ENCODE assay signal across 1 cellular context in the genomic region with DNA sequence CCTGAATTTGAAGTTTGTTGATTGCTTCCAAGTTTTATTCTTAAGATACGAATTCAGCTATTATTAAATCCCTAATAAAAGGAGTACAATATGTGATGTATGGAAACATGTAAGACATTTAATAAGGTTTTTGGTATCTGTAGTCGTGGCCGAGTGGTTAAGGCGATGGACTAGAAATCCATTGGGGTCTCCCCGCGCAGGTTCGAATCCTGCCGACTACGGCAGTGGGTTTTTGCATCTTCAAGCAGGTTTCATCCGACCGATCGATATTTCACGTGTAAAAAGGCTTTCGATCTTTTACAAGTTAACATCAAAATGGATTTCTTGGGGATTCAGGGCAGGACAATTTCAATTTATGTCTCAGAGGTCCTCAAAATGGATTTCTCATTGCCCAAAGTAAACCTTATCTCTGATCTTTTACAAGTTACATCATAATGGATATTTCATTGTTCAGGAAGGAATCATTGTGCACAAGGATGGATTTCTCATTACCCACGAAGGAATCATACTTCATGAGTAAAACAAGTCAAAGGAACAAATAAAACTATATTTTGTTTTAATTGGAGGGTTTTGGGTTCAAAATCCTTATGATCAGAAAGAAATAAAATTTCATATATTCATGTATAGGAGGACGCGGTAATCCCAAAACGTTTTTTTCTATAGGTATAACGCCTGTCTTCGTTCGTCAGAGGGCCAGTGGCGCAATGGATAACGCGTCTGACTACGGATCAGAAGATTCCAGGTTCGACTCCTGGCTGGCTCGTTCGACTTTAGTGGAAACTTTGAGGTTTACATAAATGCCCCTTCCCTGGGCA.
TF ChIP-seq lines count a peak whose summit lies in the region.

No MANE protein-coding gene starts in this region.

TF ChIP-seq in HepG2, 621 proteins besides CTCF, POLR2A, EP300 and RAD21 (continued from another document and continues in another):
- TF ChIP-seq SP140L (CRISPR knock-in tag; IDR thresholded peaks at IDR 0.05; ENCODE audit: borderline replicate concordance) (0 out of 2 replicates have a peak, but pooled peaks have one; percentile 17), ZBTB20 (CRISPR knock-in tag; IDR thresholded peaks at IDR 0.05; ENCODE audit: borderline replicate concordance, low read depth) (peak; percentile 94; the same call in 1 of the 2 replicates), PHF8 (CRISPR knock-in tag; IDR thresholded peaks at IDR 0.05) (peak; percentile 34; the same call in 1 of the 2 replicates), ZNF512B (CRISPR knock-in tag; IDR thresholded peaks at IDR 0.05; ENCODE audit: borderline replicate concordance) (no peak), GFI1 (CRISPR knock-in tag; IDR thresholded peaks at IDR 0.05; ENCODE audit: borderline replicate concordance) (peak; percentile 55; the same call in 1 of the 2 replicates), ZSCAN29 (CRISPR knock-in tag; conservative IDR thresholded peaks at IDR 0.05) (peak; percentile 91), ZNF441 (CRISPR knock-in tag; IDR thresholded peaks at IDR 0.05; ENCODE audit: borderline replicate concordance) (no peak), KAT8 (CRISPR knock-in tag; IDR thresholded peaks at IDR 0.05) (peak; percentile 69), SMAD3 (CRISPR knock-in tag; IDR thresholded peaks at IDR 0.05) (peak; percentile 39), DRAP1 (CRISPR knock-in tag; IDR thresholded peaks at IDR 0.05) (peak; percentile 67), ZNF652 (CRISPR knock-in tag; IDR thresholded peaks at IDR 0.05; ENCODE audit: borderline replicate concordance, low read depth) (no peak), ATAD3A (CRISPR knock-in tag; IDR thresholded peaks at IDR 0.05) (no peak), HMG20A (CRISPR knock-in tag; IDR thresholded peaks at IDR 0.05; ENCODE audit: borderline replicate concordance) (peak; percentile 25; the same call in 1 of the 2 replicates), ZBTB33 (CRISPR knock-in tag; IDR thresholded peaks at IDR 0.05) (0 out of 2 replicates have a peak, but pooled peaks have one; percentile 34), MAX (IDR thresholded peaks at IDR 0.05) (0 out of 2 replicates have a peak, but pooled peaks have one; percentile 21), ZNF383 (CRISPR knock-in tag; IDR thresholded peaks at IDR 0.05; ENCODE audit: borderline replicate concordance) (0 out of 2 replicates have a peak, but pooled peaks have one; percentile 83), HDAC2 (CRISPR knock-in tag; IDR thresholded peaks at IDR 0.05) (peak; percentile 68), KLF6 (CRISPR knock-in tag; IDR thresholded peaks at IDR 0.05) (peak; percentile 62), REXO4 (CRISPR knock-in tag; IDR thresholded peaks at IDR 0.05; ENCODE audit: borderline replicate concordance) (no peak), ZNF792 (CRISPR knock-in tag; IDR thresholded peaks at IDR 0.05) (peak; percentile 64), ZNF432 (CRISPR knock-in tag; IDR thresholded peaks at IDR 0.05; ENCODE audit: borderline replicate concordance) (no peak), REPIN1 (CRISPR knock-in tag; IDR thresholded peaks at IDR 0.05; ENCODE audit: borderline replicate concordance, low read depth) (peak; percentile 43; the same call in 1 of the 2 replicates), ZSCAN9 (CRISPR knock-in tag; IDR thresholded peaks at IDR 0.05; ENCODE audit: borderline replicate concordance) (peak; percentile 72; the same call in 1 of the 2 replicates), ZGPAT (CRISPR knock-in tag; IDR thresholded peaks at IDR 0.05) (peak; percentile 93), ZNF543 (CRISPR knock-in tag; IDR thresholded peaks at IDR 0.05) (no peak), ZBTB43 (CRISPR knock-in tag; conservative IDR thresholded peaks at IDR 0.05) (peak; percentile 35; the same call in 1 of the 2 replicates)
- TF ChIP-seq, protein P1, sequence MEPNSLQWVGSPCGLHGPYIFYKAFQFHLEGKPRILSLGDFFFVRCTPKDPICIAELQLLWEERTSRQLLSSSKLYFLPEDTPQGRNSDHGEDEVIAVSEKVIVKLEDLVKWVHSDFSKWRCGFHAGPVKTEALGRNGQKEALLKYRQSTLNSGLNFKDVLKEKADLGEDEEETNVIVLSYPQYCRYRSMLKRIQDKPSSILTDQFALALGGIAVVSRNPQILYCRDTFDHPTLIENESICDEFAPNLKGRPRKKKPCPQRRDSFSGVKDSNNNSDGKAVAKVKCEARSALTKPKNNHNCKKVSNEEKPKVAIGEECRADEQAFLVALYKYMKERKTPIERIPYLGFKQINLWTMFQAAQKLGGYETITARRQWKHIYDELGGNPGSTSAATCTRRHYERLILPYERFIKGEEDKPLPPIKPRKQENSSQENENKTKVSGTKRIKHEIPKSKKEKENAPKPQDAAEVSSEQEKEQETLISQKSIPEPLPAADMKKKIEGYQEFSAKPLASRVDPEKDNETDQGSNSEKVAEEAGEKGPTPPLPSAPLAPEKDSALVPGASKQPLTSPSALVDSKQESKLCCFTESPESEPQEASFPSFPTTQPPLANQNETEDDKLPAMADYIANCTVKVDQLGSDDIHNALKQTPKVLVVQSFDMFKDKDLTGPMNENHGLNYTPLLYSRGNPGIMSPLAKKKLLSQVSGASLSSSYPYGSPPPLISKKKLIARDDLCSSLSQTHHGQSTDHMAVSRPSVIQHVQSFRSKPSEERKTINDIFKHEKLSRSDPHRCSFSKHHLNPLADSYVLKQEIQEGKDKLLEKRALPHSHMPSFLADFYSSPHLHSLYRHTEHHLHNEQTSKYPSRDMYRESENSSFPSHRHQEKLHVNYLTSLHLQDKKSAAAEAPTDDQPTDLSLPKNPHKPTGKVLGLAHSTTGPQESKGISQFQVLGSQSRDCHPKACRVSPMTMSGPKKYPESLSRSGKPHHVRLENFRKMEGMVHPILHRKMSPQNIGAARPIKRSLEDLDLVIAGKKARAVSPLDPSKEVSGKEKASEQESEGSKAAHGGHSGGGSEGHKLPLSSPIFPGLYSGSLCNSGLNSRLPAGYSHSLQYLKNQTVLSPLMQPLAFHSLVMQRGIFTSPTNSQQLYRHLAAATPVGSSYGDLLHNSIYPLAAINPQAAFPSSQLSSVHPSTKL (CRISPR knock-in tag; IDR thresholded peaks at IDR 0.05): peak; percentile 74
- TF ChIP-seq, protein P2, sequence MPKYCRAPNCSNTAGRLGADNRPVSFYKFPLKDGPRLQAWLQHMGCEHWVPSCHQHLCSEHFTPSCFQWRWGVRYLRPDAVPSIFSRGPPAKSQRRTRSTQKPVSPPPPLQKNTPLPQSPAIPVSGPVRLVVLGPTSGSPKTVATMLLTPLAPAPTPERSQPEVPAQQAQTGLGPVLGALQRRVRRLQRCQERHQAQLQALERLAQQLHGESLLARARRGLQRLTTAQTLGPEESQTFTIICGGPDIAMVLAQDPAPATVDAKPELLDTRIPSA (CRISPR knock-in tag; IDR thresholded peaks at IDR 0.05; ENCODE audit: borderline replicate concordance): no peak
- TF ChIP-seq, protein P3, sequence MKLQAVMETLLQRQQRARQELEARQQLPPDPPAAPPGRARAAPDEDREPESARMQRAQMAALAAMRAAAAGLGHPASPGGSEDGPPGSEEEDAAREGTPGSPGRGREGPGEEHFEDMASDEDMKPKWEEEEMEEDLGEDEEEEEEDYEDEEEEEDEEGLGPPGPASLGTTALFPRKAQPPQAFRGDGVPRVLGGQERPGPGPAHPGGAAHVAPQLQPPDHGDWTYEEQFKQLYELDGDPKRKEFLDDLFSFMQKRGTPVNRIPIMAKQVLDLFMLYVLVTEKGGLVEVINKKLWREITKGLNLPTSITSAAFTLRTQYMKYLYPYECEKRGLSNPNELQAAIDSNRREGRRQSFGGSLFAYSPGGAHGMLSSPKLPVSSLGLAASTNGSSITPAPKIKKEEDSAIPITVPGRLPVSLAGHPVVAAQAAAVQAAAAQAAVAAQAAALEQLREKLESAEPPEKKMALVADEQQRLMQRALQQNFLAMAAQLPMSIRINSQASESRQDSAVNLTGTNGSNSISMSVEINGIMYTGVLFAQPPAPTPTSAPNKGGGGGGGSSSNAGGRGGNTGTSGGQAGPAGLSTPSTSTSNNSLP (IDR thresholded peaks at IDR 0.05; ENCODE audit: low read depth, low read length): peak; percentile 88
- TF ChIP-seq, protein P4, sequence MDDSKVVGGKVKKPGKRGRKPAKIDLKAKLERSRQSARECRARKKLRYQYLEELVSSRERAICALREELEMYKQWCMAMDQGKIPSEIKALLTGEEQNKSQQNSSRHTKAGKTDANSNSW (CRISPR knock-in tag; IDR thresholded peaks at IDR 0.05; ENCODE audit: borderline replicate concordance): 0 out of 2 replicates have a peak, but pooled peaks have one; percentile 57
- TF ChIP-seq, protein P5, sequence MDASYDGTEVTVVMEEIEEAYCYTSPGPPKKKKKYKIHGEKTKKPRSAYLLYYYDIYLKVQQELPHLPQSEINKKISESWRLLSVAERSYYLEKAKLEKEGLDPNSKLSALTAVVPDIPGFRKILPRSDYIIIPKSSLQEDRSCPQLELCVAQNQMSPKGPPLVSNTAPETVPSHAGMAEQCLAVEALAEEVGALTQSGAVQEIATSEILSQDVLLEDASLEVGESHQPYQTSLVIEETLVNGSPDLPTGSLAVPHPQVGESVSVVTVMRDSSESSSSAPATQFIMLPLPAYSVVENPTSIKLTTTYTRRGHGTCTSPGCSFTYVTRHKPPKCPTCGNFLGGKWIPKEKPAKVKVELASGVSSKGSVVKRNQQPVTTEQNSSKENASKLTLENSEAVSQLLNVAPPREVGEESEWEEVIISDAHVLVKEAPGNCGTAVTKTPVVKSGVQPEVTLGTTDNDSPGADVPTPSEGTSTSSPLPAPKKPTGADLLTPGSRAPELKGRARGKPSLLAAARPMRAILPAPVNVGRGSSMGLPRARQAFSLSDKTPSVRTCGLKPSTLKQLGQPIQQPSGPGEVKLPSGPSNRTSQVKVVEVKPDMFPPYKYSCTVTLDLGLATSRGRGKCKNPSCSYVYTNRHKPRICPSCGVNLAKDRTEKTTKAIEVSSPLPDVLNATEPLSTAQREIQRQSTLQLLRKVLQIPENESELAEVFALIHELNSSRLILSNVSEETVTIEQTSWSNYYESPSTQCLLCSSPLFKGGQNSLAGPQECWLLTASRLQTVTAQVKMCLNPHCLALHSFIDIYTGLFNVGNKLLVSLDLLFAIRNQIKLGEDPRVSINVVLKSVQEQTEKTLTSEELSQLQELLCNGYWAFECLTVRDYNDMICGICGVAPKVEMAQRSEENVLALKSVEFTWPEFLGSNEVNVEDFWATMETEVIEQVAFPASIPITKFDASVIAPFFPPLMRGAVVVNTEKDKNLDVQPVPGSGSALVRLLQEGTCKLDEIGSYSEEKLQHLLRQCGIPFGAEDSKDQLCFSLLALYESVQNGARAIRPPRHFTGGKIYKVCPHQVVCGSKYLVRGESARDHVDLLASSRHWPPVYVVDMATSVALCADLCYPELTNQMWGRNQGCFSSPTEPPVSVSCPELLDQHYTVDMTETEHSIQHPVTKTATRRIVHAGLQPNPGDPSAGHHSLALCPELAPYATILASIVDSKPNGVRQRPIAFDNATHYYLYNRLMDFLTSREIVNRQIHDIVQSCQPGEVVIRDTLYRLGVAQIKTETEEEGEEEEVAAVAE (CRISPR knock-in tag; IDR thresholded peaks at IDR 0.05; ENCODE audit: borderline replicate concordance): peak; percentile 72; the same call in 1 of the 2 replicates
